In genomic region chr22:36776722-36777121, GRCh38 we compare ENCODE assay signal across 1 cellular context.
A peak's percentile ranks its signal among the peaks of the same experiment; 100 is the strongest.
TF ChIP-seq lines count a peak whose summit lies in the region.

No MANE protein-coding gene starts in this region.

TF ChIP-seq in HepG2, 621 proteins besides CTCF, POLR2A, EP300 and RAD21:
- TF ChIP-seq, protein P1, sequence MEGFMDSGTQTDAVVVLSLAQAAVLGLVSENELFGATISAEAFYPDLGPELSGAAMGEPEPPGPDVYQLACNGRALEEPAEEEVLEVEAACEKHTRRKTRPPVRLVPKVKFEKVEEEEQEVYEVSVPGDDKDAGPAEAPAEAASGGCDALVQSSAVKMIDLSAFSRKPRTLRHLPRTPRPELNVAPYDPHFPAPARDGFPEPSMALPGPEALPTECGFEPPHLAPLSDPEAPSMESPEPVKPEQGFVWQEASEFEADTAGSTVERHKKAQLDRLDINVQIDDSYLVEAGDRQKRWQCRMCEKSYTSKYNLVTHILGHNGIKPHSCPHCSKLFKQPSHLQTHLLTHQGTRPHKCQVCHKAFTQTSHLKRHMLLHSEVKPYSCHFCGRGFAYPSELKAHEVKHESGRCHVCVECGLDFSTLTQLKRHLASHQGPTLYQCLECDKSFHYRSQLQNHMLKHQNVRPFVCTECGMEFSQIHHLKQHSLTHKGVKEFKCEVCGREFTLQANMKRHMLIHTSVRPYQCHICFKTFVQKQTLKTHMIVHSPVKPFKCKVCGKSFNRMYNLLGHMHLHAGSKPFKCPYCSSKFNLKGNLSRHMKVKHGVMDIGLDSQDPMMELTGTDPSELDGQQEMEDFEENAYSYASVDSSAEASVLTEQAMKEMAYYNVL (CRISPR knock-in tag; IDR thresholded peaks at IDR 0.05; ENCODE audit: borderline replicate concordance) = 0 out of 2 replicates have a peak, but pooled peaks have one; percentile 24
- no peak for TF ChIP-seq ZZZ3 (CRISPR knock-in tag; IDR thresholded peaks at IDR 0.05; ENCODE audit: borderline replicate concordance)
- TF ChIP-seq JARID2 (CRISPR knock-in tag; IDR thresholded peaks at IDR 0.05; ENCODE audit: insufficient replicate concordance) = no peak
- TF ChIP-seq ZBTB1 (CRISPR knock-in tag; IDR thresholded peaks at IDR 0.05; ENCODE audit: borderline replicate concordance) = no peak
